Comparison of ENCODE assay signal across 12 cellular contexts in the genomic region with DNA sequence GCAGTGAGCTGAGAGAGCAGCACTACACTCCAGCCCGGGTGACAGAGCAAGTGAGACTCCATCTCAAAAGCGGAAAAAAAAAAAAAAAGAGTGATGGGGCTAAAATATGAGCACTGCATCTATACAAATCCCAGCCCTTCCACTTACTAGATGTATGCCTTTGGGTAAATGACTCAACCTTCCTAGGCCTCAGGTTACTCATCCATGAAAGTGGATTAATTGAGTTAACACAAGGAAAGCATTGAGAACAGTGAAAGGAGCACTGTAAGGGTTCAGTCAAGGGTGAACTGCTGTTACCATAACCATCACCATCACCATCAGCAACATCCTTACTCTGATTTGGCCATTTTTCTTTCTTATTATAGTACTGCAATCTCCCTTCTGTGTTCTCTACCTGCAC.
"Had no signal": no experiment of that assay in that cellular context is flagged by ENCODE, and none has a peak within 500 bp of the region (broad histone marks: within the 10 kb centered on the region; RNA-seq: fewer than 3 reads in every experiment).

No MANE protein-coding gene starts in this region.

- H3K4me1 ChIP-seq: esophagus muscularis mucosa, lower lobe of right lung, psoas muscle, sigmoid colon, spleen, stomach, testis had no signal

- H3K4me3 ChIP-seq: esophagus muscularis mucosa, lower lobe of right lung, psoas muscle, sigmoid colon, spleen, stomach, testis had no signal

- DNase-seq: activated CD4-positive, alpha-beta T cell treated with anti-CD3 and anti-CD28 coated beads for 1 hour; activated CD4-positive, alpha-beta T cell treated with anti-CD3 and anti-CD28 coated beads, Interleukin-2, amount 50 U/mL, for 48 hours; activated naive CD4-positive, alpha-beta T cell treated with anti-CD3 and anti-CD28 coated beads, Interleukin-2, amount 10 ng/mL, durations not matched to agents 7 days and 5 days; left cardiac atrium; lower lobe of right lung; psoas muscle; sigmoid colon; spleen; stomach; testis had no signal

- H3K27ac ChIP-seq: esophagus muscularis mucosa, lower lobe of right lung, psoas muscle, sigmoid colon, spleen, stomach, testis, VCaP had no signal

- H3K27me3 ChIP-seq: esophagus muscularis mucosa, sigmoid colon, spleen, stomach, testis had no signal

- ATAC-seq: left cardiac atrium, lower lobe of right lung, psoas muscle had no signal

- H3K36me3 ChIP-seq: esophagus muscularis mucosa, lower lobe of right lung, sigmoid colon, spleen, stomach had no signal

- H3K9me3 ChIP-seq: esophagus muscularis mucosa, lower lobe of right lung, psoas muscle, sigmoid colon, spleen, stomach, testis had no signal
